21 cellular contexts compared by ENCODE assay signal in the genomic region with DNA sequence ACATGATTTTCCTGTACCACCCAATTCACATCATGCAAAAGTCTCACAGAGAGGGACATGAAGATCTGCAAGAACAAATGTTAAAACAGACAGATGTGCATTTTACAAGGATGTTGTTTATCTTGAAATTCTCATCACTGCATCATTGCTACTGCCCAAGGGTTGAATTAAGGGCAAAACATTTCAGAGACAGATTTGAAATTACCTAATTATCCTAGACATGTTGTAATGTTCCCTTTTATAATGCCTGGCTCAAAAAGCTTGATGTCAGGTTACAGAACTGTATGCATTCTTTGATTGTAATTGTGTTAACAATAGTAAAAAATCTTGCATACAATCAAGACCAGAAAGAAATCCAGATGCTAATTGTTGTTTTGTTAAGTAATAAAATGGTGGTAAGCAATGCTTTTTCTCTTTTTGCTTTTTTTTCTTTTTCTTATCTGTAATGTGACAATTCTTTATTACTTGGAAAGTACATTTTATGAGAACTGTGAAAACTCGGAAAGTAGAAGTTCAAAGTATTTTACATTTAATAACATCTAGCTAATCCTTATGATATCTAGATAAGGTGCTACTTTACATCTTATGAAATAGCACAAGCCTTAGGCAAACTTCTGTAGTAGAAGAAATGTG. TPM values are rescaled to one million over a fixed set of nuclear protein-coding genes. Genes with fewer than 3 reads are reported as not detected.
DNase-seq lines count a peak whose midpoint lies in the region; ATAC-seq, FAIRE-seq and TF ChIP-seq lines count a peak whose summit lies in the region.
"Had no signal": no experiment of that assay in that cellular context is flagged by ENCODE, and none has a peak within 500 bp of the region (broad histone marks: within the 10 kb centered on the region; RNA-seq: fewer than 3 reads in every experiment).

No MANE protein-coding gene starts in this region.

- no peak overlapping the region for H4K91ac ChIP-seq in IMR-90 (ENCODE audit: insufficient read depth, low read depth, low read length)

- H2AK9ac ChIP-seq in IMR-90 (replicated peaks; ENCODE audit: low read depth, low read length, poor library complexity) = no peak overlapping the region

- 0 out of 2 replicates have a peak overlapping the region, but pooled peaks have one; percentile 49 for H2BK20ac ChIP-seq in IMR-90 (ENCODE audit: low read depth, low read length)

- H3K27ac ChIP-seq in IMR-90 (ENCODE audit: insufficient read depth, low read length) (no peak overlapping the region), astrocyte (ENCODE audit: low read depth, low read length) (no peak overlapping the region), ovary (no peak overlapping the region)
- H3K27ac ChIP-seq: Peyer's patch had no signal

- peaks cover 0 to 38% of the 10 kb centered on the region in 2 experiments; a peak in 2 of 4 replicates for H3K79me1 ChIP-seq in IMR-90 (ENCODE audit: low read depth in 1 of 2, low read length in 2 of 2)

- WGBS in IMR-90 (ENCODE audit: extremely low coverage in 2 of 2, insufficient read length in 1 of 2), 2 experiments = no CpG with 5 or more reads among the region's 1 CpG
- WGBS in ovary, 3 donors = 72 to 85% (median 81%) methylated on average over 1 of the region's 1 CpG

- in situ Hi-C loops in IMR-90 (cut with MboI; ENCODE audit: low sequenced_read_pairs) = no loop called here

- H3K9me3 Mint-ChIP-seq in astrocyte (ENCODE audit: unreplicated experiment) (no peaks in the 10 kb centered on the region), neural crest cell (no peaks in the 10 kb centered on the region)
- H3K9me3 Mint-ChIP-seq: GM23338 had no signal

- H3K9me1 ChIP-seq in IMR-90 (ENCODE audit: insufficient read depth, low read length) = peaks cover 7% of the 10 kb centered on the region

- H2BK120ac ChIP-seq in IMR-90 (ENCODE audit: low read depth, low read length) = no peak overlapping the region

- no peak overlapping the region for H2BK5ac ChIP-seq in IMR-90 (ENCODE audit: low read depth, low read length, poor library complexity, severe bottlenecking)

- H2AK5ac ChIP-seq in IMR-90 (ENCODE audit: low read depth, low read length) = no peak overlapping the region

- peaks cover 11% of the 10 kb centered on the region for H3K79me2 ChIP-seq in astrocyte (ENCODE audit: insufficient read depth, low read length)

- H3K4me3 Mint-ChIP-seq in astrocyte (ENCODE audit: unreplicated experiment) (no peak overlapping the region), neural crest cell (peak overlapping the region; percentile 23)
- H3K4me3 Mint-ChIP-seq: CD14-positive monocyte, GM23338 had no signal

- no peak overlapping the region for H3K18ac ChIP-seq in IMR-90 (ENCODE audit: low read depth, low read length)

- no peaks in the 10 kb centered on the region for H3K9me3 ChIP-seq in IMR-90 (ENCODE audit: control insufficient read depth, insufficient read depth, low read length)
- no peaks in the 10 kb centered on the region for H3K9me3 ChIP-seq in astrocyte (ENCODE audit: insufficient read depth, low read depth, low read length)
- no peaks in the 10 kb centered on the region for H3K9me3 ChIP-seq in ovary
- H3K9me3 ChIP-seq: A549, Peyer's patch had no signal

- FAIRE-seq in astrocyte (lab: Jason Lieb, UNC) = no peak
- FAIRE-seq: A549, GM19239, K562 had no signal

- no peak overlapping the region for H3K14ac ChIP-seq in IMR-90 (replicated peaks; ENCODE audit: low read depth, low read length)

- H4K5ac ChIP-seq in IMR-90 (ENCODE audit: low read depth, low read length) = no peak overlapping the region

- no peak overlapping the region; the same call in 1 of the 2 replicates for H3K4ac ChIP-seq in IMR-90 (ENCODE audit: low read depth, low read length)

- POLR2A ChIA-PET in IMR-90 (lab: Charles Lee; ENCODE audit: unreplicated experiment) = no interaction called here

- H2AFZ ChIP-seq in IMR-90 (replicated peaks; ENCODE audit: low read length, poor library complexity) (no peak overlapping the region), astrocyte (ENCODE audit: low read depth, low read length) (no peak overlapping the region)
- H2AFZ ChIP-seq: GM23338 had no signal

- H3K4me3 ChIP-seq in AG10803 (ENCODE audit: low read length) (no peak overlapping the region), IMR-90 (ENCODE audit: insufficient read depth, low read depth, low read length) (no peak overlapping the region), astrocyte (ENCODE audit: insufficient read depth, low read depth, low read length) (no peak overlapping the region), ovary (no peak overlapping the region)
- H3K4me3 ChIP-seq: A549, GM23338, K562, Peyer's patch had no signal

- intact Hi-C loops in IMR-90 (cut with micrococcal nuclease) (no loop called here), ovary (cut with DNase I) (no loop called here)

- no peak for TF ChIP-seq RAD21 in IMR-90 (IDR thresholded peaks at IDR 0.05; ENCODE audit: low read length)

- H3K4me2 ChIP-seq in IMR-90 (ENCODE audit: low read depth, low read length) (no peak overlapping the region), astrocyte (ENCODE audit: low read length) (no peak overlapping the region)
- H3K4me2 ChIP-seq: A549, GM23338 had no signal

- ATAC-seq in IMR-90 (ENCODE audit: low read depth) = no peak
- ATAC-seq: A549, GM23338, HCT116, K562 had no signal

- no peak for TF ChIP-seq POLR2A in IMR-90 (IDR thresholded peaks at IDR 0.05; ENCODE audit: low read depth, low read length)
- TF ChIP-seq POLR2A in ovary (IDR thresholded peaks at IDR 0.05) = no peak

- CTCF ChIA-PET in IMR-90 (lab: Yijun Ruan, JAX) = interaction anchor here (0.6 kb wide), 1 partner anchor 209 kb away, joined by 3 read pairs; no protein-coding TSS in a partner anchor

- H4K20me1 ChIP-seq in IMR-90 (ENCODE audit: insufficient read depth, low read length) = peaks cover 17% of the 10 kb centered on the region; the same call in 1 of the 2 replicates
- peaks cover 8% of the 10 kb centered on the region for H4K20me1 ChIP-seq in astrocyte (ENCODE audit: insufficient read depth, low read length)

- H3K36me3 ChIP-seq in IMR-90 (ENCODE audit: control insufficient read depth, insufficient read depth, low read length) (no peaks in the 10 kb centered on the region), astrocyte (ENCODE audit: insufficient read depth, low read length) (no peaks in the 10 kb centered on the region), ovary (no peaks in the 10 kb centered on the region)
- H3K36me3 ChIP-seq: Peyer's patch had no signal

- BruUV-seq in IMR-90 (replicated peaks; lab: Mats Ljungman, UMichigan) = no TSS peak

- TF ChIP-seq EP300 in ovary (IDR thresholded peaks at IDR 0.05) = no peak

- TF ChIP-seq CTCF in AG10803 (conservative IDR thresholded peaks at IDR 0.05; ENCODE audit: low read length) = no peak
- TF ChIP-seq CTCF in IMR-90 (conservative IDR thresholded peaks at IDR 0.05; ENCODE audit: low read depth, low read length) = no peak
- TF ChIP-seq CTCF in astrocyte (IDR thresholded peaks at IDR 0.05; ENCODE audit: insufficient read depth, low read depth, low read length) = no peak
- no peak for TF ChIP-seq CTCF in neural crest cell (conservative IDR thresholded peaks at IDR 0.05)
- TF ChIP-seq CTCF in ovary (IDR thresholded peaks at IDR 0.05) = no peak

- H3K23ac ChIP-seq in IMR-90 (ENCODE audit: low read depth, low read length) = no peak overlapping the region

- no peak overlapping the region for H3K56ac ChIP-seq in IMR-90 (ENCODE audit: extremely low read depth, insufficient read depth, low read length)

- H3K36me3 Mint-ChIP-seq in astrocyte (ENCODE audit: low read depth, unreplicated experiment) (peaks cover 5% of the 10 kb centered on the region), neural crest cell (ENCODE audit: low read depth) (no peaks in the 10 kb centered on the region)

- peak overlapping the region; percentile 2 for H3K27ac Mint-ChIP-seq in astrocyte (ENCODE audit: unreplicated experiment)
- H3K27ac Mint-ChIP-seq in neural crest cell (ENCODE audit: unreplicated experiment) = no peak overlapping the region
- H3K27ac Mint-ChIP-seq: CD14-positive monocyte, GM23338 had no signal

- H3K27me3 Mint-ChIP-seq in astrocyte (ENCODE audit: low read depth, unreplicated experiment) (no peaks in the 10 kb centered on the region), neural crest cell (ENCODE audit: low read depth) (peaks cover 18% of the 10 kb centered on the region)

- DNase-seq in AG10803 (ENCODE audit: low read depth) = peak; percentile 32
- DNase-seq in IMR-90 = no peak
- DNase-seq in astrocyte (ENCODE audit: low read depth) = no peak
- no peak for DNase-seq in neural crest cell (ENCODE audit: low read depth, low spot score)
- no peak for DNase-seq in stimulated activated CD4-positive, alpha-beta T cell treated with anti-CD3 and anti-CD28 coated beads, Interleukin-4, amount 100 ng/mL, for 1 hour
- DNase-seq in ovary = no peak
- no peak for DNase-seq in globus pallidus (ENCODE audit: low spot score)
- no peak for DNase-seq in AG20443 (ENCODE audit: low spot score)
- DNase-seq: GDM1; NCI-H1092 treated with DMSO at 0.1 percent for 48 hours; NCI-H146; NCI-H748 treated with DMSO at 0.1 percent for 48 hours; NK-92 treated with Interleukin-12 subunit alpha and Interleukin-12 subunit beta, amount 100 ng/mL, for 24 hours; Peyer's patch; Right ventricle myocardium superior had no signal

- dilution Hi-C loops in IMR-90 (cut with HindIII; ENCODE audit: low sequenced_read_pairs, unreplicated experiment) = no loop called here

- no peak overlapping the region for H2BK15ac ChIP-seq in IMR-90 (ENCODE audit: low read depth, low read length)

- H3K4me1 ChIP-seq in IMR-90 (ENCODE audit: control insufficient read depth, insufficient read depth, low read length) (peaks cover 9% of the 10 kb centered on the region), astrocyte (ENCODE audit: insufficient read depth, low read length) (peaks cover 30% of the 10 kb centered on the region), ovary (ENCODE audit: insufficient read depth) (peaks cover 6% of the 10 kb centered on the region)

- H3K27me3 ChIP-seq in IMR-90 (ENCODE audit: control insufficient read depth, insufficient read depth, low read length) = no peaks in the 10 kb centered on the region
- H3K27me3 ChIP-seq in astrocyte (ENCODE audit: insufficient read depth, low read length) = no peaks in the 10 kb centered on the region
- H3K27me3 ChIP-seq in ovary = no peaks in the 10 kb centered on the region
- H3K27me3 ChIP-seq: Peyer's patch had no signal

- no peak overlapping the region for H4K8ac ChIP-seq in IMR-90 (ENCODE audit: low read depth in 2 of 2, low read length in 2 of 2)

- no peak overlapping the region for H3K9ac ChIP-seq in IMR-90 (ENCODE audit: low read depth, low read length)
- no peak overlapping the region for H3K9ac ChIP-seq in astrocyte (ENCODE audit: low read length)

- H3K4me1 Mint-ChIP-seq in astrocyte (ENCODE audit: low read depth, unreplicated experiment) (peaks cover 24% of the 10 kb centered on the region), neural crest cell (peaks cover 36% of the 10 kb centered on the region)

RNA-seq across cellular contexts. Expression of gene DUSP14, which starts 3.6 kb away (rescaled TPM):
- 97.5 and 102 TPM in 2 replicates for total RNA-seq in IMR-90 (2012; rRNA removed)
- 126 and 127 TPM in 2 replicates for polyA plus RNA-seq in IMR-90 (2012; rRNA removed)
- polyA plus RNA-seq in IMR-90 (2012; cell fraction: cytosol; rRNA removed) = 93.8 and 139 TPM in 2 replicates
- polyA plus RNA-seq in IMR-90 (2012; cell fraction: nucleus; rRNA removed; ENCODE audit: low replicate concordance) = 88.2 and 107 TPM in 2 replicates
- 64.3 and 69.1 TPM in 2 replicates for total RNA-seq in astrocyte
- 21.0 and 21.5 TPM in 2 replicates for total RNA-seq in neural crest cell
- total RNA-seq in ovary = 10 to 100 TPM in 6 of 7 donors, 1 to 10 TPM in 1; 9.5 to 17.1 (median 13.1) TPM
- polyA plus RNA-seq in ovary = 10 to 100 TPM in 1 of 2 donors, 1 to 10 TPM in 1; 6.3 to 11.0 TPM
